In genomic region chr1:236013330-236013729, GRCh38 we compare ENCODE assay signal across 21 cellular contexts. TPM values are rescaled to one million over a fixed set of nuclear protein-coding genes. Genes with fewer than 3 reads are reported as not detected.
DNase-seq lines count a peak whose midpoint lies in the region; ATAC-seq and TF ChIP-seq lines count a peak whose summit lies in the region.
"Had no signal": no experiment of that assay in that cellular context is flagged by ENCODE, and none has a peak within 500 bp of the region (broad histone marks: within the 10 kb centered on the region; RNA-seq: fewer than 3 reads in every experiment).

No MANE protein-coding gene starts in this region.

- H3K27me3 ChIP-seq in esophagus squamous epithelium, result no peaks in the 10 kb centered on the region
- no peaks in the 10 kb centered on the region for H3K27me3 ChIP-seq in gastrocnemius medialis
- no peaks in the 10 kb centered on the region for H3K27me3 ChIP-seq in tibial nerve
- H3K27me3 ChIP-seq: BE2C had no signal

- H3K27me3 Mint-ChIP-seq in endothelial cell (ENCODE audit: unreplicated experiment), result peaks cover 1% of the 10 kb centered on the region

- no peak overlapping the region for H3K27ac Mint-ChIP-seq in endothelial cell (ENCODE audit: unreplicated experiment)
- H3K27ac Mint-ChIP-seq: CD4-positive, CD25-positive, alpha-beta regulatory T cell; CD8-positive, alpha-beta memory T cell; GM23338 had no signal

- H3K4me3 Mint-ChIP-seq in endothelial cell (ENCODE audit: unreplicated experiment), result no peak overlapping the region
- H3K4me3 Mint-ChIP-seq: CD4-positive, CD25-positive, alpha-beta regulatory T cell; CD8-positive, alpha-beta memory T cell; GM23338 had no signal

- H3K9me3 Mint-ChIP-seq in endothelial cell (ENCODE audit: unreplicated experiment), result no peaks in the 10 kb centered on the region
- H3K9me3 Mint-ChIP-seq: CD4-positive, CD25-positive, alpha-beta regulatory T cell; CD8-positive, alpha-beta memory T cell; GM23338 had no signal

- intact Hi-C loops in esophagus squamous epithelium (cut with DNase I), result no loop called here
- intact Hi-C loops in gastrocnemius medialis (cut with DNase I; ENCODE audit: low total_unique reads), result no loop called here

- WGBS in esophagus squamous epithelium, 2 donors, result 88 to 90% methylated on average over 4 of the region's 4 CpGs
- 94 to 100% methylated on average over 4 of the region's 4 CpGs for WGBS in tibial nerve, 2 donors

- TF ChIP-seq CTCF in esophagus squamous epithelium (IDR thresholded peaks at IDR 0.05) (no peak), gastrocnemius medialis (IDR thresholded peaks at IDR 0.05 in 4 of 5, conservative IDR thresholded peaks at IDR 0.05 in 1 of 5) (no peak), tibial nerve (IDR thresholded peaks at IDR 0.05) (no peak), endothelial cell (IDR thresholded peaks at IDR 0.05; ENCODE audit: unreplicated experiment) (no peak)

- H3K4me3 ChIP-seq in esophagus squamous epithelium (no peak overlapping the region), gastrocnemius medialis (no peak overlapping the region), tibial nerve (no peak overlapping the region)
- H3K4me3 ChIP-seq: GM23338 had no signal

- in situ Hi-C loops in gastrocnemius medialis (cut with MboI; ENCODE audit: low sequenced_read_pairs in 4 of 4), result no loop called here

- H3K36me3 Mint-ChIP-seq in endothelial cell (ENCODE audit: low read depth, unreplicated experiment), result peaks cover 28% of the 10 kb centered on the region
- H3K36me3 Mint-ChIP-seq: CD8-positive, alpha-beta memory T cell had no signal

- H3K36me3 ChIP-seq in esophagus squamous epithelium (peaks cover 0 to 23% (median 0%) of the 10 kb centered on the region in 3 donors), gastrocnemius medialis (peaks cover 0 to 7% of the 10 kb centered on the region in 2 donors), tibial nerve (peaks cover 0 to 84% (median 5%) of the 10 kb centered on the region in 3 donors)
- H3K36me3 ChIP-seq: BE2C had no signal

- no peak for TF ChIP-seq EP300 in tibial nerve (IDR thresholded peaks at IDR 0.05)

- no peaks in the 10 kb centered on the region for H3K9me3 ChIP-seq in esophagus squamous epithelium
- no peaks in the 10 kb centered on the region for H3K9me3 ChIP-seq in gastrocnemius medialis
- H3K9me3 ChIP-seq in tibial nerve, result no peaks in the 10 kb centered on the region
- H3K9me3 ChIP-seq: BE2C had no signal

- no peak for DNase-seq in esophagus squamous epithelium (lab: John Stamatoyannopoulos, UW)
- no peak for DNase-seq in gastrocnemius medialis
- no peak for DNase-seq in tibial nerve (ENCODE audit: low spot score in 2 of 2)
- no peak for DNase-seq in T-helper 9 cell
- DNase-seq in GDM1 (lab: John Stamatoyannopoulos, UW), result no peak
- DNase-seq in endothelial cell (ENCODE audit: low spot score), result no peak
- DNase-seq: ACHN; BE2C; C1 segment of cervical spinal cord; CD4-positive, CD25-positive, alpha-beta regulatory T cell; CD8-positive, alpha-beta memory T cell; COR-L47; DMS 273 treated with DMSO at 0.1 percent for 48 hours; DMS53; DND-41; EL; HCEC 1CT had no signal

- H3K4me1 ChIP-seq in esophagus squamous epithelium (peaks cover 0 to 43% (median 12%) of the 10 kb centered on the region in 3 donors), gastrocnemius medialis (peaks cover 3 to 19% of the 10 kb centered on the region in 2 donors), tibial nerve (peaks cover 1 to 66% (median 28%) of the 10 kb centered on the region in 4 donors)
- H3K4me1 ChIP-seq: BE2C had no signal

- H3K27ac ChIP-seq in cingulate gyrus (ENCODE audit: low read depth, low read length) (peak overlapping the region; percentile 29), esophagus squamous epithelium (peak overlapping the region in 3 of 4 donors; percentile 46 to 93 (median 85)), gastrocnemius medialis (peak overlapping the region; percentile 72 to 82 (median 80)), tibial nerve (peak overlapping the region in 3 of 4 donors; percentile 79 to 91 (median 88))
- H3K27ac ChIP-seq: HL-60 had no signal

- ATAC-seq in gastrocnemius medialis, result no peak
- no peak for ATAC-seq in HG03442 (IDR thresholded peaks at IDR 0.05; ENCODE audit: unreplicated experiment)
- ATAC-seq: GM23338 had no signal

- no peaks in the 10 kb centered on the region for H3K4me1 Mint-ChIP-seq in endothelial cell (ENCODE audit: unreplicated experiment)
- H3K4me1 Mint-ChIP-seq: CD4-positive, CD25-positive, alpha-beta regulatory T cell; CD8-positive, alpha-beta memory T cell; GM23338 had no signal

- TF ChIP-seq POLR2A in esophagus squamous epithelium (IDR thresholded peaks at IDR 0.05) (no peak), gastrocnemius medialis (IDR thresholded peaks at IDR 0.05) (no peak), tibial nerve (IDR thresholded peaks at IDR 0.05) (no peak)

RNA-seq across cellular contexts. Expression of gene NID1, which starts 51.6 kb away (rescaled TPM):
- total RNA-seq in esophagus squamous epithelium (100 to 1,000 TPM in 1 of 4 donors, 10 to 100 TPM in 2, 1 to 10 TPM in 1; 3.6 to 120 (median 28.5) TPM), gastrocnemius medialis (10 to 100 TPM; 33.7 to 79.0 (median 51.7) TPM), tibial nerve (100 to 1,000 TPM; 192 to 321 (median 215) TPM), endothelial cell (ENCODE audit: unreplicated experiment) (186 TPM)

Comparison
In these comparisons a context has a peak if more than half of its experiments do, and no peak if none do; other contexts are left out.
1. H3K27ac ChIP-seq: peak in every context shown above with its lines; median percentile 88 in tibial nerve; 85 in esophagus squamous epithelium; 80 in gastrocnemius medialis; 29 in cingulate gyrus.